In the genomic region with DNA sequence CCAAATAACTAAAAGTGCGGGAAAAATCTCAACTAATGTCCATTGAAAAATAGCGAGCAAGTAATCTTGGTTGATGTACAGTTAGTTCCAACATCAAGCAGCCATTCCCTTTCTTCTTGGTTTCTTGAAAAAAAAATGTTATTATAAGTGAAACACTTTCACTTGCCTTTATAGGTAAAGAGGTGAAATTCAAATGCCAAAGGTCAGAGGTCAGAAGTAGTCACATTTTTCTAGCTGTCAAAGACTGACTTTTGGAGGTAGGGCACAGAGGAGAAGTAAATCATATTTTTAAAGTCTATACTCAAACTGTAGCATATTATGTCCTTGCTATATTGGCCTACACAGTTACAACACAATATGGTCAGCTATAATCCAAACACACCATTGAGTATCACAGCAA, we compare ENCODE assay signal across 17 cellular contexts.
DNase-seq lines count a peak whose midpoint lies in the region; ATAC-seq, FAIRE-seq and TF ChIP-seq lines count a peak whose summit lies in the region.
"Had no signal": no experiment of that assay in that cellular context is flagged by ENCODE, and none has a peak within 500 bp of the region (broad histone marks: within the 10 kb centered on the region; RNA-seq: fewer than 3 reads in every experiment).

No MANE protein-coding gene starts in this region.

- POLR2A ChIA-PET in HEK293 (lab: Yijun Ruan, JAX) = no interaction called here

- peak overlapping the region; percentile 45 for H3K27ac Mint-ChIP-seq in chondrocyte (ENCODE audit: unreplicated experiment)
- peak overlapping the region; percentile 38 for H3K27ac Mint-ChIP-seq in memory B cell
- H3K27ac Mint-ChIP-seq: GM23338 had no signal

- no peaks in the 10 kb centered on the region for H3K36me3 Mint-ChIP-seq in chondrocyte (ENCODE audit: low read depth)
- H3K36me3 Mint-ChIP-seq in memory B cell = peaks cover 22% of the 10 kb centered on the region

- no peak for ATAC-seq in memory B cell (ENCODE audit: low read depth)
- ATAC-seq: GM23338 had no signal

- H3K27ac ChIP-seq in HEK293 (ENCODE audit: extremely low read depth, low read depth, low read length) = no peak overlapping the region

- no peak for DNase-seq in GM12892 (ENCODE audit: insufficient read length)
- no peak for DNase-seq in chondrocyte (ENCODE audit: low spot score)
- no peak for DNase-seq in memory B cell (ENCODE audit: low spot score in 2 of 2)
- no peak for DNase-seq in lower leg skin (ENCODE audit: low spot score in 2 of 2)
- DNase-seq in DMS79 treated with DMSO at 0.1 percent for 48 hours (lab: John Stamatoyannopoulos, UW) = no peak
- no peak for DNase-seq in stimulated activated naive CD4-positive, alpha-beta T cell treated with Interleukin-2 at 50 U/mL for 16 hours (lab: John Stamatoyannopoulos, UW)
- DNase-seq: C1 segment of cervical spinal cord; Calu3; CD4-positive, alpha-beta memory T cell; COR-L47; DMS53; DND-41; GDM1; H9 had no signal

- intact Hi-C loops in lower leg skin (cut with DNase I; ENCODE audit: low total_unique reads) = no loop called here

- H3K4me3 Mint-ChIP-seq in chondrocyte (ENCODE audit: unreplicated experiment) = no peak overlapping the region
- H3K4me3 Mint-ChIP-seq in memory B cell = no peak overlapping the region
- H3K4me3 Mint-ChIP-seq: CD4-positive, alpha-beta memory T cell; GM23338; H9 had no signal

- 98% methylated on average over 2 of the region's 2 CpGs for WGBS in lower leg skin, 2 donors

- TF ChIP-seq CTCF in HEK293 (tag by site-specific recombination; IDR thresholded peaks at IDR 0.05) = no peak
- TF ChIP-seq CTCF in chondrocyte (IDR thresholded peaks at IDR 0.05) = no peak
- TF ChIP-seq CTCF in lower leg skin (IDR thresholded peaks at IDR 0.05) = no peak

- no peaks in the 10 kb centered on the region for H3K9me3 ChIP-seq in HEK293 (ENCODE audit: control insufficient read depth, insufficient read depth, low read depth, low read length)

- H3K4me1 ChIP-seq in HEK293 (ENCODE audit: control insufficient read depth, insufficient read depth, low read length) = no peaks in the 10 kb centered on the region; the same call in 1 of the 2 replicates

- TF ChIP-seq POLR2A in GM12892 (IDR thresholded peaks at IDR 0.05; ENCODE audit: low read depth, low read length) (no peak), lower leg skin (IDR thresholded peaks at IDR 0.05) (no peak)

- peak; percentile 48 for FAIRE-seq in GM12892 (lab: Jason Lieb, UNC)
- FAIRE-seq: GM19239 had no signal

- peaks cover 46% of the 10 kb centered on the region for H3K4me1 Mint-ChIP-seq in chondrocyte (ENCODE audit: low read depth)
- H3K4me1 Mint-ChIP-seq in memory B cell = peaks cover 3% of the 10 kb centered on the region

- no peaks in the 10 kb centered on the region for H3K27me3 Mint-ChIP-seq in chondrocyte (ENCODE audit: low read depth)
- no peaks in the 10 kb centered on the region for H3K27me3 Mint-ChIP-seq in memory B cell
- H3K27me3 Mint-ChIP-seq: CD4-positive, alpha-beta memory T cell had no signal

- CTCF ChIA-PET in HEK293 (lab: Yijun Ruan, JAX) = no interaction called here

- no peak overlapping the region for H3K4me3 ChIP-seq in HEK293 (ENCODE audit: low read depth, low read length)
- no peak overlapping the region for H3K4me3 ChIP-seq in lower leg skin (ENCODE audit: low read depth, poor library complexity, severe bottlenecking)
- H3K4me3 ChIP-seq: GM23338 had no signal

- H3K9me3 Mint-ChIP-seq in chondrocyte (ENCODE audit: low read depth) = no peaks in the 10 kb centered on the region
- H3K9me3 Mint-ChIP-seq in memory B cell = no peaks in the 10 kb centered on the region
- H3K9me3 Mint-ChIP-seq: CD4-positive, alpha-beta memory T cell; GM23338; H9 had no signal

- no peaks in the 10 kb centered on the region; a peak in 1 of 3 replicates for H3K36me3 ChIP-seq in HEK293 (ENCODE audit: control insufficient read depth in 2 of 2, insufficient read depth in 1 of 2, low read length in 2 of 2)

TF ChIP-seq in HEK293, 187 proteins besides CTCF, POLR2A, EP300 and RAD21:
- TF ChIP-seq ZNF16 (tag by site-specific recombination; IDR thresholded peaks at IDR 0.05; ENCODE audit: low read depth) (no peak), PRDM1 (tag by site-specific recombination; IDR thresholded peaks at IDR 0.05) (peak; percentile 68)
